9 cellular contexts compared by ENCODE assay signal in genomic region chr9:4750021-4750673, GRCh38. TPM values are rescaled to one million over a fixed set of nuclear protein-coding genes. Genes with fewer than 3 reads are reported as not detected.
DNase-seq lines count a peak whose midpoint lies in the region; ATAC-seq, FAIRE-seq and TF ChIP-seq lines count a peak whose summit lies in the region.
"Had no signal": no experiment of that assay in that cellular context is flagged by ENCODE, and none has a peak within 500 bp of the region (broad histone marks: within the 10 kb centered on the region; RNA-seq: fewer than 3 reads in every experiment).

No MANE protein-coding gene starts in this region.

- H3K9ac ChIP-seq in neural progenitor cell: no peak overlapping the region

- H3K27ac ChIP-seq in Peyer's patch (no peak overlapping the region), neural progenitor cell (no peak overlapping the region)
- H3K27ac ChIP-seq: epithelial cell of prostate had no signal

- H3K9me3 ChIP-seq in Peyer's patch (no peaks in the 10 kb centered on the region), neural progenitor cell (ENCODE audit: low read depth) (no peaks in the 10 kb centered on the region)

- ATAC-seq in GM19328 (IDR thresholded peaks at IDR 0.05; ENCODE audit: unreplicated experiment): no peak
- ATAC-seq in HG02885 (IDR thresholded peaks at IDR 0.05; ENCODE audit: poor library complexity, unreplicated experiment): no peak

- H3K4me1 ChIP-seq in Peyer's patch: no peaks in the 10 kb centered on the region
- H3K4me1 ChIP-seq in neural progenitor cell: no peaks in the 10 kb centered on the region

- no peaks in the 10 kb centered on the region for H3K79me2 ChIP-seq in neural progenitor cell (ENCODE audit: low read depth)

- no peaks in the 10 kb centered on the region for H3K36me3 ChIP-seq in Peyer's patch
- no peaks in the 10 kb centered on the region for H3K36me3 ChIP-seq in neural progenitor cell

- no peak overlapping the region for H2AFZ ChIP-seq in neural progenitor cell (replicated peaks)

- H4K20me1 ChIP-seq in neural progenitor cell (ENCODE audit: low read depth): no peaks in the 10 kb centered on the region

- peak; percentile 80 for FAIRE-seq in H54 (lab: Jason Lieb, UNC)

- no peaks in the 10 kb centered on the region for H3K36me3 Mint-ChIP-seq in neural progenitor cell

- no peak for TF ChIP-seq POLR2A in H54 (IDR thresholded peaks at IDR 0.05; ENCODE audit: low read depth, low read length)
- TF ChIP-seq POLR2A in Peyer's patch (IDR thresholded peaks at IDR 0.05): no peak
- TF ChIP-seq POLR2A in erythroblast (IDR thresholded peaks at IDR 0.05; ENCODE audit: low read length): no peak

- DNase-seq in AML-193 (lab: John Stamatoyannopoulos, UW): peak; percentile 69 to 74
- DNase-seq in H54 (ENCODE audit: insufficient read length, low spot score): no peak
- no peak for DNase-seq in Peyer's patch
- peak; percentile 63 to 81 for DNase-seq in erythroblast (lab: John Stamatoyannopoulos, UW)
- DNase-seq in neural progenitor cell (ENCODE audit: low spot score): peak; percentile 55
- DNase-seq in stimulated activated CD4-positive, alpha-beta T cell treated with anti-CD3 and anti-CD28 coated beads, Interleukin-15, amount 100 ng/mL, for 24 hours: no peak

- no peaks in the 10 kb centered on the region for H3F3A ChIP-seq in neural progenitor cell (ENCODE audit: low read depth)

- no peak overlapping the region for H3K4me2 ChIP-seq in neural progenitor cell

- H3K4me3 ChIP-seq in Peyer's patch (no peak overlapping the region), neural progenitor cell (no peak overlapping the region)

- peak in 5 of 6 experiments; percentile 34 to 72 (median 61) for TF ChIP-seq CTCF in Peyer's patch (IDR thresholded peaks at IDR 0.05)
- TF ChIP-seq CTCF in neural progenitor cell (IDR thresholded peaks at IDR 0.05): peak; percentile 72

- no peak overlapping the region for H3K4me3 Mint-ChIP-seq in neural progenitor cell

- peaks cover 2% of the 10 kb centered on the region for H3K9me3 Mint-ChIP-seq in neural progenitor cell

- H3K27ac Mint-ChIP-seq in neural progenitor cell: no peak overlapping the region

- no peaks in the 10 kb centered on the region for H3K4me1 Mint-ChIP-seq in neural progenitor cell

- peaks cover 2% of the 10 kb centered on the region for H3K27me3 Mint-ChIP-seq in neural progenitor cell (ENCODE audit: insufficient read depth, low read depth)

- no peaks in the 10 kb centered on the region for H3K27me3 ChIP-seq in Peyer's patch
- H3K27me3 ChIP-seq in neural progenitor cell: no peaks in the 10 kb centered on the region

RNA-seq across cellular contexts. Expression of gene AK3, which starts 9.1 kb away (rescaled TPM):
- total RNA-seq in Peyer's patch: 100 to 1,000 TPM in 2 of 4 donors, 10 to 100 TPM in 2; 67.7 to 119 (median 91.3) TPM
- 33.9 and 54.8 TPM in 2 replicates for total RNA-seq in neural progenitor cell (ENCODE audit: low replicate concordance)

RNA-seq across cellular contexts. Expression of gene RCL1, which starts 42.6 kb away (rescaled TPM):
- total RNA-seq in Peyer's patch (10 to 100 TPM in 3 of 4 donors, 1 to 10 TPM in 1; 7.4 to 28.1 (median 19.5) TPM), neural progenitor cell (ENCODE audit: low replicate concordance) (17.9 and 19.5 TPM in 2 replicates)

Comparison
In these comparisons a context has a peak if more than half of its experiments do, and no peak if none do; other contexts are left out.
1. DNase-seq: peak in AML-193 (2 of 2), erythroblast (2 of 2) and neural progenitor cell (single experiment); none in H54 (single experiment), Peyer's patch (0 of 3) and stimulated activated CD4-positive, alpha-beta T cell treated with anti-CD3 and anti-CD28 coated beads, Interleukin-15, amount 100 ng/mL, for 24 hours (single experiment).